Comparison of ENCODE assay signal across 22 cellular contexts in genomic region chr2:237316339-237316738, GRCh38.
DNase-seq lines count a peak whose midpoint lies in the region; ATAC-seq and TF ChIP-seq lines count a peak whose summit lies in the region.
"Had no signal": no experiment of that assay in that cellular context is flagged by ENCODE, and none has a peak within 500 bp of the region (broad histone marks: within the 10 kb centered on the region; RNA-seq: fewer than 3 reads in every experiment).

No MANE protein-coding gene starts in this region.

- H3K27ac ChIP-seq in gastroesophageal sphincter (peak overlapping the region; percentile 92 to 96 (median 94)), tibial nerve (peak overlapping the region; percentile 62 to 89 (median 76))
- H3K27ac ChIP-seq: C4-2B, VCaP had no signal

- no peak overlapping the region for H3K4me3 ChIP-seq in gastroesophageal sphincter
- no peak overlapping the region for H3K4me3 ChIP-seq in tibial nerve
- H3K4me3 ChIP-seq: MG63 had no signal

- TF ChIP-seq CTCF in gastroesophageal sphincter (IDR thresholded peaks at IDR 0.05), result no peak
- TF ChIP-seq CTCF in osteocyte (IDR thresholded peaks at IDR 0.05), result no peak
- TF ChIP-seq CTCF in tibial nerve (IDR thresholded peaks at IDR 0.05), result no peak

- TF ChIP-seq EP300 in gastroesophageal sphincter (IDR thresholded peaks at IDR 0.05) (no peak), tibial nerve (IDR thresholded peaks at IDR 0.05) (no peak)

- H3K27me3 ChIP-seq in gastroesophageal sphincter, result no peaks in the 10 kb centered on the region
- no peaks in the 10 kb centered on the region for H3K27me3 ChIP-seq in tibial nerve
- H3K27me3 ChIP-seq: MG63 had no signal

- ATAC-seq in activated naive CD8-positive, alpha-beta T cell treated with anti-CD3 and anti-CD28 coated beads, Interleukin-2, amount 50 U/mL, for 24 hours, result peak; percentile 73
- ATAC-seq in gastroesophageal sphincter, result no peak
- ATAC-seq in HG02623 (IDR thresholded peaks at IDR 0.05; ENCODE audit: unreplicated experiment), result no peak
- ATAC-seq: activated CD8-positive, alpha-beta memory T cell treated with anti-CD3 and anti-CD28 coated beads, Interleukin-2, amount 10 ng/mL, durations not matched to agents 7 days and 5 days; naive thymus-derived CD8-positive, alpha-beta T cell; stimulated activated naive B cell treated with anti-CD40 and anti-IgM and Interleukin-4, amounts not matched to agents 10 μg/mL and 1 μg/mL and 100 μg/mL, for 72 hours had no signal

- no peaks in the 10 kb centered on the region for H3K36me3 Mint-ChIP-seq in activated naive CD8-positive, alpha-beta T cell treated with anti-CD3 and anti-CD28 coated beads, Interleukin-2, amount 50 U/mL, for 24 hours (ENCODE audit: low read depth)
- H3K36me3 Mint-ChIP-seq in activated naive CD8-positive, alpha-beta T cell treated with anti-CD3 and anti-CD28 coated beads for 36 hours, result no peaks in the 10 kb centered on the region
- H3K36me3 Mint-ChIP-seq in osteocyte (ENCODE audit: unreplicated experiment), result peaks cover 6% of the 10 kb centered on the region
- H3K36me3 Mint-ChIP-seq: activated CD8-positive, alpha-beta memory T cell treated with anti-CD3 and anti-CD28 coated beads, Interleukin-2, amount 10 ng/mL, durations not matched to agents 7 days and 5 days; naive thymus-derived CD8-positive, alpha-beta T cell; stimulated activated naive B cell treated with anti-CD40 and anti-IgM and Interleukin-4, amounts not matched to agents 10 μg/mL and 1 μg/mL and 100 μg/mL, for 72 hours had no signal

- no peaks in the 10 kb centered on the region for H3K9me3 ChIP-seq in gastroesophageal sphincter
- H3K9me3 ChIP-seq in tibial nerve, result no peaks in the 10 kb centered on the region
- H3K9me3 ChIP-seq: MG63 had no signal

- H3K27me3 Mint-ChIP-seq in activated naive CD8-positive, alpha-beta T cell treated with anti-CD3 and anti-CD28 coated beads, Interleukin-2, amount 50 U/mL, for 24 hours, result peaks cover 9% of the 10 kb centered on the region
- H3K27me3 Mint-ChIP-seq in activated naive CD8-positive, alpha-beta T cell treated with anti-CD3 and anti-CD28 coated beads for 36 hours, result no peaks in the 10 kb centered on the region
- H3K27me3 Mint-ChIP-seq in osteocyte (ENCODE audit: unreplicated experiment), result no peaks in the 10 kb centered on the region

- H3K4me1 ChIP-seq in gastroesophageal sphincter (peaks cover 21 to 79% (median 22%) of the 10 kb centered on the region in 3 donors), tibial nerve (peaks cover 0 to 28% (median 14%) of the 10 kb centered on the region in 4 donors)

- TF ChIP-seq POLR2A in gastroesophageal sphincter (IDR thresholded peaks at IDR 0.05), result no peak
- TF ChIP-seq POLR2A in tibial nerve (IDR thresholded peaks at IDR 0.05), result no peak

- 77 to 80% methylated on average over 1 to 6 of the region's 6 CpGs for WGBS in gastroesophageal sphincter (ENCODE audit: low coverage in 1 of 2), 2 donors
- 81 to 85% methylated on average over 6 of the region's 6 CpGs for WGBS in tibial nerve, 2 donors

- H3K27ac Mint-ChIP-seq in activated naive CD8-positive, alpha-beta T cell treated with anti-CD3 and anti-CD28 coated beads, Interleukin-2, amount 50 U/mL, for 24 hours, result no peak overlapping the region
- no peak overlapping the region for H3K27ac Mint-ChIP-seq in activated naive CD8-positive, alpha-beta T cell treated with anti-CD3 and anti-CD28 coated beads for 36 hours
- H3K27ac Mint-ChIP-seq in osteocyte (ENCODE audit: unreplicated experiment), result peak overlapping the region; percentile 9
- H3K27ac Mint-ChIP-seq: activated CD8-positive, alpha-beta memory T cell treated with anti-CD3 and anti-CD28 coated beads, Interleukin-2, amount 10 ng/mL, durations not matched to agents 7 days and 5 days; naive thymus-derived CD8-positive, alpha-beta T cell; stimulated activated naive B cell treated with anti-CD40 and anti-IgM and Interleukin-4, amounts not matched to agents 10 μg/mL and 1 μg/mL and 100 μg/mL, for 72 hours had no signal

- H3K4me1 Mint-ChIP-seq in activated naive CD8-positive, alpha-beta T cell treated with anti-CD3 and anti-CD28 coated beads, Interleukin-2, amount 50 U/mL, for 24 hours, result no peaks in the 10 kb centered on the region
- no peaks in the 10 kb centered on the region for H3K4me1 Mint-ChIP-seq in activated naive CD8-positive, alpha-beta T cell treated with anti-CD3 and anti-CD28 coated beads for 36 hours
- H3K4me1 Mint-ChIP-seq in osteocyte (ENCODE audit: unreplicated experiment), result peaks cover 30% of the 10 kb centered on the region
- H3K4me1 Mint-ChIP-seq: activated CD8-positive, alpha-beta memory T cell treated with anti-CD3 and anti-CD28 coated beads, Interleukin-2, amount 10 ng/mL, durations not matched to agents 7 days and 5 days; stimulated activated naive B cell treated with anti-CD40 and anti-IgM and Interleukin-4, amounts not matched to agents 10 μg/mL and 1 μg/mL and 100 μg/mL, for 72 hours had no signal

- no peak for DNase-seq in activated naive CD8-positive, alpha-beta T cell treated with anti-CD3 and anti-CD28 coated beads, Interleukin-2, amount 50 U/mL, for 24 hours
- no peak for DNase-seq in activated naive CD8-positive, alpha-beta T cell treated with anti-CD3 and anti-CD28 coated beads for 36 hours
- DNase-seq in osteocyte (ENCODE audit: extremely low spot score, unreplicated experiment) (no peak), tibial nerve (ENCODE audit: low spot score in 2 of 2) (no peak), T-helper 9 cell (no peak)
- DNase-seq in activated CD4-positive, CD25-positive, alpha-beta regulatory T cell (lab: John Stamatoyannopoulos, UW), result no peak
- DNase-seq: 8988T; activated CD8-positive, alpha-beta memory T cell treated with anti-CD3 and anti-CD28 coated beads, Interleukin-2, amount 10 ng/mL, durations not matched to agents 7 days and 5 days; activated naive CD4-positive, alpha-beta T cell treated with Interleukin-2 at 50 U/mL for 16 hours; caudate nucleus; DMS79; glutamatergic neuron; kidney glomerular epithelial cell; MG63; naive thymus-derived CD8-positive, alpha-beta T cell; NCI-H2029 treated with DMSO at 0.1 percent for 48 hours; NCI-H526; stimulated activated naive B cell treated with anti-CD40 and anti-IgM and Interleukin-4, amounts not matched to agents 10 μg/mL and 1 μg/mL and 100 μg/mL, for 72 hours had no signal

- no peaks in the 10 kb centered on the region for H3K9me3 Mint-ChIP-seq in activated naive CD8-positive, alpha-beta T cell treated with anti-CD3 and anti-CD28 coated beads, Interleukin-2, amount 50 U/mL, for 24 hours
- no peaks in the 10 kb centered on the region for H3K9me3 Mint-ChIP-seq in activated naive CD8-positive, alpha-beta T cell treated with anti-CD3 and anti-CD28 coated beads for 36 hours
- H3K9me3 Mint-ChIP-seq in osteocyte (ENCODE audit: unreplicated experiment), result no peaks in the 10 kb centered on the region
- H3K9me3 Mint-ChIP-seq: naive thymus-derived CD8-positive, alpha-beta T cell; stimulated activated naive B cell treated with anti-CD40 and anti-IgM and Interleukin-4, amounts not matched to agents 10 μg/mL and 1 μg/mL and 100 μg/mL, for 72 hours had no signal

- no peak overlapping the region for H3K4me3 Mint-ChIP-seq in activated naive CD8-positive, alpha-beta T cell treated with anti-CD3 and anti-CD28 coated beads, Interleukin-2, amount 50 U/mL, for 24 hours
- no peak overlapping the region for H3K4me3 Mint-ChIP-seq in activated naive CD8-positive, alpha-beta T cell treated with anti-CD3 and anti-CD28 coated beads for 36 hours
- no peak overlapping the region for H3K4me3 Mint-ChIP-seq in osteocyte (ENCODE audit: unreplicated experiment)
- H3K4me3 Mint-ChIP-seq: activated CD8-positive, alpha-beta memory T cell treated with anti-CD3 and anti-CD28 coated beads, Interleukin-2, amount 10 ng/mL, durations not matched to agents 7 days and 5 days; naive thymus-derived CD8-positive, alpha-beta T cell; stimulated activated naive B cell treated with anti-CD40 and anti-IgM and Interleukin-4, amounts not matched to agents 10 μg/mL and 1 μg/mL and 100 μg/mL, for 72 hours had no signal

- H3K36me3 ChIP-seq in gastroesophageal sphincter (no peaks in the 10 kb centered on the region), tibial nerve (no peaks in the 10 kb centered on the region)
